9 cellular contexts compared by ENCODE assay signal in genomic region chr6:44096615-44097014, GRCh38. TPM values are rescaled to one million over a fixed set of nuclear protein-coding genes. Genes with fewer than 3 reads are reported as not detected.
A peak's percentile ranks its signal among the peaks of the same experiment; 100 is the strongest.
DNase-seq lines count a peak whose midpoint lies in the region; ATAC-seq and TF ChIP-seq lines count a peak whose summit lies in the region.
"Had no signal": no experiment of that assay in that cellular context is flagged by ENCODE, and none has a peak within 500 bp of the region (broad histone marks: within the 10 kb centered on the region; RNA-seq: fewer than 3 reads in every experiment).

No MANE protein-coding gene starts in this region.

- H3K9me3 Mint-ChIP-seq in activated CD4-positive, alpha-beta T cell treated with anti-CD3 and anti-CD28 coated beads, Interleukin-2, amount 10 ng/mL, durations not matched to agents 24 days and 14 days: no peaks in the 10 kb centered on the region

- H3K4me3 ChIP-seq in choroid plexus epithelial cell (ENCODE audit: low read depth, low read length) (no peak overlapping the region), lower lobe of right lung (no peak overlapping the region)

- H3K9me3 ChIP-seq in lower lobe of right lung: no peaks in the 10 kb centered on the region

- TF ChIP-seq CTCF in choroid plexus epithelial cell (conservative IDR thresholded peaks at IDR 0.05; ENCODE audit: low read depth, low read length): peak; percentile 82
- peak; percentile 87 for TF ChIP-seq CTCF in lower lobe of right lung (IDR thresholded peaks at IDR 0.05)

- DNase-seq in DMS79 (lab: John Stamatoyannopoulos, UW): peak; percentile 18
- peak; percentile 26 for DNase-seq in NCI-H345 treated with DMSO at 0.1 percent for 48 hours (lab: John Stamatoyannopoulos, UW; ENCODE audit: unreplicated experiment)
- peak; percentile 92 for DNase-seq in activated CD4-positive, alpha-beta T cell treated with anti-CD3 and anti-CD28 coated beads, Interleukin-2, amount 10 ng/mL, durations not matched to agents 24 days and 14 days
- DNase-seq in choroid plexus epithelial cell (ENCODE audit: low read depth): peak; percentile 85
- DNase-seq in lower lobe of right lung: peak; percentile 80
- DNase-seq in stimulated activated CD8-positive, alpha-beta memory T cell treated with anti-CD3 and anti-CD28 coated beads, Interleukin-12 subunit alpha, Interleukin-12 subunit beta, amount 100 ng/mL, for 4 hours (ENCODE audit: low read depth): peak; percentile 36

- no peak overlapping the region for H3K27ac Mint-ChIP-seq in activated CD4-positive, alpha-beta T cell treated with anti-CD3 and anti-CD28 coated beads, Interleukin-2, amount 10 ng/mL, durations not matched to agents 24 days and 14 days
- H3K27ac Mint-ChIP-seq: activated naive CD8-positive, alpha-beta T cell had no signal

- intact Hi-C loops in activated CD4-positive, alpha-beta T cell treated with anti-CD3 and anti-CD28 coated beads, Interleukin-2, amount 10 ng/mL, durations not matched to agents 24 days and 14 days (cut with micrococcal nuclease): loop anchor here (1.0 to 5.0 kb wide), 4 partner anchors 30 to 242 kb away; partner anchors contain the start of genes MRPL14 and TMEM63B
- intact Hi-C loops in lower lobe of right lung (cut with DNase I): loop anchor here (5.0 kb wide), 1 partner anchor 56 kb away; no protein-coding TSS in a partner anchor

- peak; percentile 65 for ATAC-seq in HG02571 (IDR thresholded peaks at IDR 0.05; ENCODE audit: unreplicated experiment)
- ATAC-seq in lower lobe of right lung: peak; percentile 85 to 86
- no peak for ATAC-seq in HG03159 (IDR thresholded peaks at IDR 0.05; ENCODE audit: unreplicated experiment)

- H3K27me3 Mint-ChIP-seq in activated CD4-positive, alpha-beta T cell treated with anti-CD3 and anti-CD28 coated beads, Interleukin-2, amount 10 ng/mL, durations not matched to agents 24 days and 14 days: no peaks in the 10 kb centered on the region
- H3K27me3 Mint-ChIP-seq: activated naive CD8-positive, alpha-beta T cell had no signal

- H3K27ac ChIP-seq in lower lobe of right lung: no peak overlapping the region

- no peak overlapping the region for H3K4me3 Mint-ChIP-seq in activated CD4-positive, alpha-beta T cell treated with anti-CD3 and anti-CD28 coated beads, Interleukin-2, amount 10 ng/mL, durations not matched to agents 24 days and 14 days
- H3K4me3 Mint-ChIP-seq: activated naive CD8-positive, alpha-beta T cell had no signal

- peaks cover 10% of the 10 kb centered on the region for H3K36me3 ChIP-seq in lower lobe of right lung

- peaks cover 9% of the 10 kb centered on the region for H3K4me1 ChIP-seq in lower lobe of right lung

- peaks cover 7% of the 10 kb centered on the region for H3K36me3 Mint-ChIP-seq in activated CD4-positive, alpha-beta T cell treated with anti-CD3 and anti-CD28 coated beads, Interleukin-2, amount 10 ng/mL, durations not matched to agents 24 days and 14 days (ENCODE audit: low read depth)
- H3K36me3 Mint-ChIP-seq: activated naive CD8-positive, alpha-beta T cell had no signal

- H3K27me3 ChIP-seq in lower lobe of right lung (ENCODE audit: low read depth): no peaks in the 10 kb centered on the region

- peaks cover 5% of the 10 kb centered on the region for H3K4me1 Mint-ChIP-seq in activated CD4-positive, alpha-beta T cell treated with anti-CD3 and anti-CD28 coated beads, Interleukin-2, amount 10 ng/mL, durations not matched to agents 24 days and 14 days

RNA-seq across cellular contexts. Expression of gene MRPL14, which starts 30.6 kb away (rescaled TPM):
- 65.6 and 67.5 TPM in 2 replicates for total RNA-seq in activated CD4-positive, alpha-beta T cell treated with anti-CD3 and anti-CD28 coated beads, Interleukin-2, amount 10 ng/mL, durations not matched to agents 24 days and 14 days
- total RNA-seq in lower lobe of right lung: 83.9 TPM

RNA-seq across cellular contexts. Expression of gene TMEM63B, which starts 30.7 kb away (rescaled TPM):
- 17.8 and 19.7 TPM in 2 replicates for total RNA-seq in activated CD4-positive, alpha-beta T cell treated with anti-CD3 and anti-CD28 coated beads, Interleukin-2, amount 10 ng/mL, durations not matched to agents 24 days and 14 days
- 99.2 TPM for total RNA-seq in lower lobe of right lung

Comparison
In these comparisons a context has a peak if more than half of its experiments do, and no peak if none do; other contexts are left out.
1. DNase-seq: peak in every context shown above with its lines; median percentile 92 in activated CD4-positive, alpha-beta T cell treated with anti-CD3 and anti-CD28 coated beads, Interleukin-2, amount 10 ng/mL, durations not matched to agents 24 days and 14 days; 85 in choroid plexus epithelial cell; 80 in lower lobe of right lung; 36 in stimulated activated CD8-positive, alpha-beta memory T cell treated with anti-CD3 and anti-CD28 coated beads, Interleukin-12 subunit alpha, Interleukin-12 subunit beta, amount 100 ng/mL, for 4 hours; 26 in NCI-H345 treated with DMSO at 0.1 percent for 48 hours; 18 in DMS79.